21 cellular contexts compared by ENCODE assay signal in genomic region chr17:79922798-79923197, GRCh38.
A peak's percentile ranks its signal among the peaks of the same experiment; 100 is the strongest.
DNase-seq lines count a peak whose midpoint lies in the region; ATAC-seq, FAIRE-seq and TF ChIP-seq lines count a peak whose summit lies in the region.
"Had no signal": no experiment of that assay in that cellular context is flagged by ENCODE, and none has a peak within 500 bp of the region (broad histone marks: within the 10 kb centered on the region; RNA-seq: fewer than 3 reads in every experiment).

No MANE protein-coding gene starts in this region.

- H2BK12ac ChIP-seq in H1 (ENCODE audit: low read depth, low read length), result peak overlapping the region; percentile 75; the same call in 1 of the 2 replicates

- no peaks in the 10 kb centered on the region for H3K36me3 Mint-ChIP-seq in activated CD8-positive, alpha-beta T cell treated with anti-CD3 and anti-CD28 coated beads for 36 hours (ENCODE audit: low read depth)
- H3K36me3 Mint-ChIP-seq: IgD-negative memory B cell had no signal

- H2BK5ac ChIP-seq in H1 (ENCODE audit: low read depth, low read length) (no peak overlapping the region), mesendoderm (ENCODE audit: low read length) (no peak overlapping the region)

- H4K5ac ChIP-seq in H1 (ENCODE audit: insufficient read length, low read depth, low read length) (no peak overlapping the region), mesendoderm (ENCODE audit: low read length) (no peak overlapping the region)

- H3K4ac ChIP-seq in H1 (replicated peaks; ENCODE audit: insufficient read length, low read depth, low read length) (no peak overlapping the region), mesendoderm (ENCODE audit: low read depth, low read length) (no peak overlapping the region)

- TF ChIP-seq RAD21 in K562 (CRISPR knock-in tag; conservative IDR thresholded peaks at IDR 0.05 in 1 of 2, IDR thresholded peaks at IDR 0.05 in 1 of 2) (no peak), H1 (IDR thresholded peaks at IDR 0.05 in 1 of 2, conservative IDR thresholded peaks at IDR 0.05 in 1 of 2; ENCODE audit: low read depth in 2 of 2, low read length in 2 of 2) (no peak)

- H3K27me3 Mint-ChIP-seq in activated CD8-positive, alpha-beta T cell treated with anti-CD3 and anti-CD28 coated beads for 36 hours, result no peaks in the 10 kb centered on the region

- peaks cover 7% of the 10 kb centered on the region for H3K4me1 Mint-ChIP-seq in activated CD8-positive, alpha-beta T cell treated with anti-CD3 and anti-CD28 coated beads for 36 hours (ENCODE audit: low read depth)

- no peak overlapping the region for H2AK5ac ChIP-seq in H1 (ENCODE audit: low read depth, low read length)
- peak overlapping the region; percentile 6 for H2AK5ac ChIP-seq in mesendoderm (ENCODE audit: low read length)

- H3K79me2 ChIP-seq in K562 (ENCODE audit: control insufficient read depth, insufficient read depth, low read length) (no peaks in the 10 kb centered on the region), H1 (ENCODE audit: control insufficient read depth in 1 of 2, insufficient read depth in 2 of 2, low read length in 2 of 2) (no peaks in the 10 kb centered on the region), mesendoderm (ENCODE audit: control insufficient read depth, insufficient read depth, low read length) (no peaks in the 10 kb centered on the region)

- TF ChIP-seq CTCF in K562 (IDR thresholded peaks at IDR 0.05 in 2 of 3, conservative IDR thresholded peaks at IDR 0.05 in 1 of 3; ENCODE audit: insufficient read depth in 2 of 3, low read depth in 1 of 3, low read length in 3 of 3) (no peak), H1 (IDR thresholded peaks at IDR 0.05; ENCODE audit: control extremely low read depth in 1 of 3, insufficient read depth in 1 of 3, low read depth in 1 of 3, low read length in 3 of 3) (no peak), esophagus squamous epithelium (IDR thresholded peaks at IDR 0.05) (no peak)
- no peak for TF ChIP-seq CTCF in activated CD8-positive, alpha-beta T cell treated with anti-CD3 and anti-CD28 coated beads for 36 hours (IDR thresholded peaks at IDR 0.05)

- H3K9me3 Mint-ChIP-seq in activated CD8-positive, alpha-beta T cell treated with anti-CD3 and anti-CD28 coated beads for 36 hours, result no peaks in the 10 kb centered on the region
- H3K9me3 Mint-ChIP-seq: CD4-positive, alpha-beta T cell; GM23338; HFFc6; IgD-negative memory B cell had no signal

- H3K4me1 ChIP-seq in K562 (replicated peaks in 1 of 2; ENCODE audit: control insufficient read depth in 2 of 2, insufficient read depth in 2 of 2, low read length in 2 of 2), result peaks cover 0 to 42% of the 10 kb centered on the region in 2 experiments; a peak in 2 of 5 replicates
- H3K4me1 ChIP-seq in H1 (replicated peaks in 1 of 4; ENCODE audit: control insufficient read depth in 3 of 4, insufficient read depth in 4 of 4, low read length in 3 of 4), result peaks cover 0 to 15% (median 6%) of the 10 kb centered on the region in 4 experiments; a peak in 2 of 7 replicates
- peaks cover 3% of the 10 kb centered on the region for H3K4me1 ChIP-seq in mesendoderm (ENCODE audit: control insufficient read depth, low read depth, low read length)
- H3K4me1 ChIP-seq in esophagus squamous epithelium, result peaks cover 27 to 55% (median 28%) of the 10 kb centered on the region in 3 donors

- intact Hi-C loops in K562 (cut with micrococcal nuclease) (no loop called here), esophagus squamous epithelium (cut with DNase I) (no loop called here)
- intact Hi-C loops in activated CD8-positive, alpha-beta T cell treated with anti-CD3 and anti-CD28 coated beads for 36 hours (cut with micrococcal nuclease), result no loop called here

- H3K79me1 ChIP-seq in H1 (ENCODE audit: low read depth, low read length) (no peaks in the 10 kb centered on the region), mesendoderm (ENCODE audit: low read length) (no peaks in the 10 kb centered on the region)

- H2BK120ac ChIP-seq in H1 (replicated peaks; ENCODE audit: low read depth, low read length) (no peak overlapping the region), mesendoderm (ENCODE audit: low read depth, low read length) (no peak overlapping the region)

- no peak for ATAC-seq in K562
- ATAC-seq in activated CD8-positive, alpha-beta T cell treated with anti-CD3 and anti-CD28 coated beads for 36 hours, result no peak
- ATAC-seq: GM23338, HCT116 had no signal

- no peak overlapping the region for H3K27ac Mint-ChIP-seq in activated CD8-positive, alpha-beta T cell treated with anti-CD3 and anti-CD28 coated beads for 36 hours
- H3K27ac Mint-ChIP-seq: CD4-positive, alpha-beta T cell; GM23338; HFFc6; IgD-negative memory B cell had no signal

- H3K4me3 Mint-ChIP-seq in activated CD8-positive, alpha-beta T cell treated with anti-CD3 and anti-CD28 coated beads for 36 hours, result no peak overlapping the region
- H3K4me3 Mint-ChIP-seq: CD4-positive, alpha-beta T cell; GM23338; HFFc6 had no signal

- no peak for TF ChIP-seq POLR2A in K562 (conservative IDR thresholded peaks at IDR 0.05)
- no peak for TF ChIP-seq POLR2A in H1 (IDR thresholded peaks at IDR 0.05; ENCODE audit: control extremely low read depth in 1 of 2, low read depth in 2 of 2, low read length in 2 of 2)
- no peak for TF ChIP-seq POLR2A in esophagus squamous epithelium (IDR thresholded peaks at IDR 0.05)

- H2BK20ac ChIP-seq in H1 (ENCODE audit: low read length), result no peak overlapping the region

- H4K8ac ChIP-seq in H1 (ENCODE audit: extremely low read depth, insufficient read depth, low read length), result no peak overlapping the region
- H4K8ac ChIP-seq in mesendoderm (ENCODE audit: low read depth, low read length), result no peak overlapping the region

- no peak overlapping the region for H3K14ac ChIP-seq in H1 (ENCODE audit: insufficient read length)

- H3K27me3 ChIP-seq in K562 (ENCODE audit: control insufficient read depth in 2 of 2, insufficient read depth in 2 of 2, low read length in 2 of 2), result peaks cover 5 to 50% of the 10 kb centered on the region in 2 experiments; a peak in 4 of 5 replicates
- H3K27me3 ChIP-seq in H1 (replicated peaks in 1 of 4; ENCODE audit: control insufficient read depth in 3 of 4, extremely low read depth in 1 of 4, insufficient read depth in 3 of 4, low read length in 3 of 4), result peaks cover 0 to 12% (median 0%) of the 10 kb centered on the region in 4 experiments; a peak in 2 of 7 replicates
- no peaks in the 10 kb centered on the region for H3K27me3 ChIP-seq in mesendoderm (ENCODE audit: insufficient read depth, low read length, poor library complexity)
- peaks cover 0 to 92% (median 2%) of the 10 kb centered on the region in 4 donors for H3K27me3 ChIP-seq in esophagus squamous epithelium

- TF ChIP-seq EP300 in K562 (IDR thresholded peaks at IDR 0.05; ENCODE audit: low read length) (no peak), H1 (IDR thresholded peaks at IDR 0.05; ENCODE audit: borderline replicate concordance in 1 of 2, low read depth in 2 of 2, low read length in 2 of 2) (no peak)

- no peak for DNase-seq in K562 (ENCODE audit: extremely low read depth in 1 of 4, low spot score in 3 of 4)
- no peak for DNase-seq in H1 (ENCODE audit: low read depth in 1 of 2, low spot score in 2 of 2)
- no peak for DNase-seq in mesendoderm
- no peak for DNase-seq in substantia nigra (lab: John Stamatoyannopoulos, UW)
- no peak for DNase-seq in esophagus squamous epithelium (lab: John Stamatoyannopoulos, UW)
- no peak for DNase-seq in activated CD8-positive, alpha-beta T cell treated with anti-CD3 and anti-CD28 coated beads for 36 hours
- DNase-seq in NCI-H187 (lab: John Stamatoyannopoulos, UW), result no peak
- DNase-seq: ACHN; Caco-2; CD4-positive, alpha-beta T cell; H7; HFFc6 had no signal

- no TSS peak for BruUV-seq in K562 (replicated peaks; lab: Mats Ljungman, UMichigan)

- H3K18ac ChIP-seq in H1 (ENCODE audit: extremely low read depth, low read length), result no peak overlapping the region
- H3K18ac ChIP-seq in mesendoderm (ENCODE audit: low read length), result no peak overlapping the region

- H3K4me2 ChIP-seq in K562 (ENCODE audit: insufficient read depth, low read length) (no peak overlapping the region), H1 (ENCODE audit: insufficient read depth in 1 of 2, low read depth in 2 of 2, low read length in 2 of 2) (no peak overlapping the region), mesendoderm (ENCODE audit: low read length) (no peak overlapping the region)
- H3K4me2 ChIP-seq: GM23338 had no signal

- H3K23me2 ChIP-seq in H1 (ENCODE audit: low read depth, low read length), result no peaks in the 10 kb centered on the region

- H3K27ac ChIP-seq in K562 (ENCODE audit: extremely low read depth, low read depth, low read length) (no peak overlapping the region), H1 (ENCODE audit: low read depth, low read length) (no peak overlapping the region), mesendoderm (ENCODE audit: low read depth, low read length) (no peak overlapping the region), substantia nigra (ENCODE audit: low read depth, low read length, poor library complexity, severe bottlenecking) (peak overlapping the region; percentile 49), esophagus squamous epithelium (no peak overlapping the region)
- H3K27ac ChIP-seq: C4-2B had no signal

- no peak overlapping the region for H4K91ac ChIP-seq in H1 (replicated peaks; ENCODE audit: insufficient read length, low read length)

- no peak overlapping the region for H2AFZ ChIP-seq in K562 (ENCODE audit: low read depth, low read length)
- no peak overlapping the region for H2AFZ ChIP-seq in H1 (ENCODE audit: low read length)
- H2AFZ ChIP-seq: GM23338 had no signal

- 7% methylated on average over 12 of the region's 12 CpGs for WGBS in K562 (ENCODE audit: insufficient coverage, low coverage, missing lambda C conversion rate)
- WGBS in H1 (ENCODE audit: extremely low coverage in 1 of 2, insufficient coverage in 1 of 2, insufficient read length in 1 of 2, insufficient replicate concordance in 2 of 2, low coverage in 1 of 2, low lambda C conversion rate in 2 of 2, missing lambda C conversion rate in 1 of 2), 2 experiments, result 92% methylated on average over 12 of the region's 12 CpGs; no CpG with 5 or more reads in 1 of the 2 experiments
- no CpG with 5 or more reads among the region's 12 CpGs for WGBS in mesendoderm (ENCODE audit: extremely low coverage, insufficient coverage, low lambda C conversion rate)
- 82 to 91% methylated on average over 7 to 12 of the region's 12 CpGs for WGBS in esophagus squamous epithelium, 2 donors

- FAIRE-seq in K562 (lab: Jason Lieb, UNC), result no peak
- no peak for FAIRE-seq in H1 (lab: Jason Lieb, UNC)
- FAIRE-seq: A204.1, D721Med, G401.6, GM12891, HTR-8/SVneo had no signal

- H3K9me1 ChIP-seq in K562 (ENCODE audit: control insufficient read depth, insufficient read depth, low read length), result no peaks in the 10 kb centered on the region

- H3K56ac ChIP-seq in H1 (replicated peaks; ENCODE audit: insufficient read length, low read depth, low read length) (no peak overlapping the region), mesendoderm (ENCODE audit: low read length) (no peak overlapping the region)

- POLR2A ChIA-PET in K562 (lab: Yijun Ruan, JAX) (no interaction called here), H1 (lab: Charles Lee; ENCODE audit: partially characterized antibody) (interaction anchor here (1.5 kb wide), 1 partner anchor 86 kb away, joined by 3 read pairs; no protein-coding TSS in a partner anchor)
- POLR2A ChIA-PET in activated CD8-positive, alpha-beta T cell treated with anti-CD3 and anti-CD28 coated beads for 36 hours (lab: Charles Lee), result interaction anchor here (1.5 kb wide), 1 partner anchor 132 kb away, joined by 3 read pairs; no protein-coding TSS in a partner anchor

- in situ Hi-C loops in K562 (cut with MboI), result no loop called here

- H3K4me3 ChIP-seq in K562 (no peak overlapping the region), H1 (ENCODE audit: extremely low read depth in 1 of 4, insufficient read depth in 2 of 4, low read depth in 3 of 4, low read length in 4 of 4) (no peak overlapping the region), mesendoderm (ENCODE audit: low read length) (no peak overlapping the region), esophagus squamous epithelium (no peak overlapping the region)
- H3K4me3 ChIP-seq: GM23338 had no signal

- H3K9me3 ChIP-seq in K562 (replicated peaks; ENCODE audit: control insufficient read depth, insufficient read depth, low read depth, low read length), result no peaks in the 10 kb centered on the region
- H3K9me3 ChIP-seq in H1 (ENCODE audit: insufficient read depth in 2 of 2, low read depth in 1 of 2, low read length in 1 of 2), result no peaks in the 10 kb centered on the region
- no peaks in the 10 kb centered on the region for H3K9me3 ChIP-seq in esophagus squamous epithelium
- H3K9me3 ChIP-seq: Caco-2 had no signal

- CTCF ChIA-PET in K562 (lab: Yijun Ruan, JAX; ENCODE audit: low intra/inter-chr PET ratio), result no interaction called here
- CTCF ChIA-PET in H1 (lab: Charles Lee; ENCODE audit: partially characterized antibody), result interaction anchor here (0.7 to 14.0 kb wide), 11 partner anchors 8 to 179 kb away, joined by 3 to 181 read pairs (median 6); partner anchors contain the start of gene CBX4
- CTCF ChIA-PET in activated CD8-positive, alpha-beta T cell treated with anti-CD3 and anti-CD28 coated beads for 36 hours (lab: Charles Lee), result interaction anchor here (0.7 to 1.6 kb wide), 3 partner anchors 10 to 83 kb away, joined by 3 read pairs; no protein-coding TSS in a partner anchor

- H3K9ac ChIP-seq in K562 (ENCODE audit: insufficient read depth in 1 of 2, low read depth in 2 of 2, low read length in 2 of 2) (no peak overlapping the region), H1 (replicated peaks in 1 of 4; ENCODE audit: extremely low read depth in 1 of 4, low read depth in 3 of 4, low read length in 3 of 4) (no peak overlapping the region), mesendoderm (ENCODE audit: low read length) (no peak overlapping the region)

- H2BK15ac ChIP-seq in H1 (ENCODE audit: low read length) (peak overlapping the region; percentile 88; the same call in 1 of the 2 replicates), mesendoderm (replicated peaks; ENCODE audit: low read depth) (no peak overlapping the region)

- H3K23ac ChIP-seq in H1 (ENCODE audit: insufficient read length) (no peak overlapping the region), mesendoderm (ENCODE audit: low read length) (no peak overlapping the region)

- H4K20me1 ChIP-seq in K562 (replicated peaks; ENCODE audit: control insufficient read depth, insufficient read depth, low read length) (0 out of 2 replicates have a peak, but pooled peaks cover 12% of the 10 kb centered on the region), H1 (replicated peaks in 1 of 2; ENCODE audit: control insufficient read depth in 1 of 2, insufficient read depth in 2 of 2, low read length in 2 of 2) (peaks cover 0 to 1% of the 10 kb centered on the region in 2 experiments)

- H3K36me3 ChIP-seq in K562 (ENCODE audit: control insufficient read depth, insufficient read depth, low read length), result no peaks in the 10 kb centered on the region
- no peaks in the 10 kb centered on the region for H3K36me3 ChIP-seq in H1 (ENCODE audit: control insufficient read depth in 2 of 4, insufficient read depth in 4 of 4, low read length in 3 of 4)
- no peaks in the 10 kb centered on the region for H3K36me3 ChIP-seq in mesendoderm (ENCODE audit: control insufficient read depth, insufficient read depth, low read length)
- H3K36me3 ChIP-seq in esophagus squamous epithelium, result no peaks in the 10 kb centered on the region

Comparison
In these comparisons a context has a peak if more than half of its experiments do, and no peak if none do; other contexts are left out.
1. Of the 49 proteins assayed by ChIP-seq in both K562 and H1: peak only in K562: HDAC2 and KDM1A; only in H1: none; in both: none; in neither: 47.